16 cellular contexts compared by ENCODE assay signal in the genomic region with DNA sequence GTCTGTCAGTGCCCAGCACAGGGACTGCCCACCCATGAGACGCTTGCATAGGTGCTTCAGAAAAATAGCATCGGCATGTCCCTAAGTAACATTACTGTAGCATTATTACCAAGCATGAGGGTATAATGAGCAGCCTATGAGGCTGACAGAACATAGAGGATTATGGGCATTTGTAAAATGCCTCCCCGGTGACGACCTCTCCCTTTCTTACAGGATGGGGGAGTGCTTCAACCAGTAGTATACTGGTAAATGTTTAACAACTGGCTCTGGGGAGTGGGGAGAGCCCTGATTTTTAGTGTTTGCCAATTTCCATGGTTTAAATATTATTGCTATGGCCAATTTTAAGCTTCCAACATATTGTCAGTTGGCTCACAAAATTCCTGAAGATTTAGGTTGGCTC.
DNase-seq lines count a peak whose midpoint lies in the region; ATAC-seq and TF ChIP-seq lines count a peak whose summit lies in the region.
"Had no signal": no experiment of that assay in that cellular context is flagged by ENCODE, and none has a peak within 500 bp of the region (broad histone marks: within the 10 kb centered on the region; RNA-seq: fewer than 3 reads in every experiment).

No MANE protein-coding gene starts in this region.

- H3K4ac ChIP-seq in mesenchymal stem cell (ENCODE audit: low read depth in 1 of 2, low read length in 2 of 2) = no peak overlapping the region

- H3K4me1 Mint-ChIP-seq in GM23338 = peaks cover 4% of the 10 kb centered on the region; the same call in 1 of the 3 replicates

- H4K91ac ChIP-seq in mesenchymal stem cell (ENCODE audit: low read length) = no peak overlapping the region

- no peaks in the 10 kb centered on the region for H3K9me2 ChIP-seq in GM23338 (ENCODE audit: insufficient read depth)
- H3K9me2 ChIP-seq: SK-N-SH had no signal

- peak overlapping the region; percentile 34 for H2BK120ac ChIP-seq in mesenchymal stem cell (ENCODE audit: low read depth, low read length)

- peak overlapping the region; percentile 81 for H3K9ac ChIP-seq in mesenchymal stem cell (ENCODE audit: low read length)
- H3K9ac ChIP-seq: SK-N-SH had no signal

- H3K4me3 Mint-ChIP-seq in GM23338 = no peak overlapping the region
- H3K4me3 Mint-ChIP-seq: activated naive CD8-positive, alpha-beta T cell treated with anti-CD3 and anti-CD28 coated beads for 36 hours; activated T-cell treated with anti-CD3 and anti-CD28 coated beads, Interleukin-2, amount 50 U/mL, for 24 hours had no signal

- H3K18ac ChIP-seq in mesenchymal stem cell (ENCODE audit: low read depth in 1 of 2, low read length in 2 of 2) = peak overlapping the region in 1 of 2 experiments; percentile 21

- 91% methylated on average over 3 of the region's 4 CpGs for WGBS in mesenchymal stem cell
- 77 to 82% (median 77%) methylated on average over 4 of the region's 4 CpGs for WGBS in stomach, 5 donors

- TF ChIP-seq EP300 in stomach (IDR thresholded peaks at IDR 0.05) = no peak

- ATAC-seq in GM23338 (no peak), left lung (no peak), GM18511 (IDR thresholded peaks at IDR 0.05; ENCODE audit: unreplicated experiment) (no peak)

- no peak overlapping the region for H4K8ac ChIP-seq in mesenchymal stem cell (ENCODE audit: low read length)

- no peak overlapping the region for H2BK15ac ChIP-seq in mesenchymal stem cell (ENCODE audit: low read depth, poor library complexity, severe bottlenecking)

- H2AFZ ChIP-seq in GM23338 (0 out of 2 replicates have a peak overlapping the region, but pooled peaks have one; percentile 2), mesenchymal stem cell (ENCODE audit: low read depth, low read length) (no peak overlapping the region)

- DNase-seq in GM23338 (ENCODE audit: low spot score) (no peak), coronary artery (ENCODE audit: low spot score) (no peak), mesenchymal stem cell (no peak), stomach (no peak), activated gamma-delta T cell (lab: John Stamatoyannopoulos, UW) (no peak), left lung (no peak), DMS 273 treated with DMSO at 0.1 percent for 48 hours (lab: John Stamatoyannopoulos, UW) (no peak)
- DNase-seq: activated naive CD8-positive, alpha-beta T cell treated with anti-CD3 and anti-CD28 coated beads for 36 hours; activated T-cell treated with anti-CD3 and anti-CD28 coated beads, Interleukin-2, amount 50 U/mL, for 24 hours; gastrocnemius medialis; KG1; NCI-H1417; posterior cingulate gyrus; SK-N-SH had no signal

- no peaks in the 10 kb centered on the region for H3K27me3 Mint-ChIP-seq in GM23338 (ENCODE audit: insufficient read depth, low read depth, poor library complexity)
- H3K27me3 Mint-ChIP-seq: activated naive CD8-positive, alpha-beta T cell treated with anti-CD3 and anti-CD28 coated beads for 36 hours had no signal

- H3K79me1 ChIP-seq in mesenchymal stem cell (replicated peaks; ENCODE audit: low read length, poor library complexity, severe bottlenecking) = no peaks in the 10 kb centered on the region

- H3K4me3 ChIP-seq in GM23338 = no peak overlapping the region
- H3K4me3 ChIP-seq in coronary artery = peak overlapping the region; percentile 48
- peak overlapping the region in 1 of 2 experiments; percentile 74 for H3K4me3 ChIP-seq in mesenchymal stem cell (ENCODE audit: insufficient read depth in 1 of 2, low read depth in 1 of 2, low read length in 2 of 2)
- no peak overlapping the region for H3K4me3 ChIP-seq in stomach
- H3K4me3 ChIP-seq in left lung = no peak overlapping the region
- H3K4me3 ChIP-seq: gastrocnemius medialis had no signal

- H3K27me3 ChIP-seq in GM23338 (ENCODE audit: insufficient read depth) (no peaks in the 10 kb centered on the region), mesenchymal stem cell (ENCODE audit: control insufficient read depth in 1 of 2, insufficient read depth in 1 of 2, low read length in 2 of 2) (no peaks in the 10 kb centered on the region), stomach (no peaks in the 10 kb centered on the region), left lung (no peaks in the 10 kb centered on the region)
- H3K27me3 ChIP-seq: gastrocnemius medialis had no signal

- no peak overlapping the region for H3K27ac Mint-ChIP-seq in GM23338
- H3K27ac Mint-ChIP-seq: activated naive CD8-positive, alpha-beta T cell treated with anti-CD3 and anti-CD28 coated beads for 36 hours; activated T-cell treated with anti-CD3 and anti-CD28 coated beads, Interleukin-2, amount 50 U/mL, for 24 hours had no signal

- H3K36me3 ChIP-seq in GM23338 (ENCODE audit: insufficient read depth) (no peaks in the 10 kb centered on the region), mesenchymal stem cell (ENCODE audit: control insufficient read depth in 1 of 2, insufficient read depth in 2 of 2, low read depth in 1 of 2, low read length in 2 of 2) (no peaks in the 10 kb centered on the region), stomach (no peaks in the 10 kb centered on the region), left lung (no peaks in the 10 kb centered on the region)
- H3K36me3 ChIP-seq: gastrocnemius medialis had no signal

- H3K4me1 ChIP-seq in GM23338 (ENCODE audit: insufficient read depth) = no peaks in the 10 kb centered on the region
- H3K4me1 ChIP-seq in mesenchymal stem cell (ENCODE audit: control insufficient read depth, insufficient read depth, low read depth, low read length) = peaks cover 5% of the 10 kb centered on the region
- peaks cover 0 to 8% (median 3%) of the 10 kb centered on the region in 4 donors for H3K4me1 ChIP-seq in stomach
- peaks cover 4 to 5% of the 10 kb centered on the region in 2 donors for H3K4me1 ChIP-seq in left lung
- H3K4me1 ChIP-seq: gastrocnemius medialis had no signal

- H3K14ac ChIP-seq in mesenchymal stem cell (ENCODE audit: low read length in 2 of 2) = no peak overlapping the region

- TF ChIP-seq POLR2A in stomach (IDR thresholded peaks at IDR 0.05) = no peak

- H3K27ac ChIP-seq in GM23338 (ENCODE audit: low read depth) (no peak overlapping the region), coronary artery (peak overlapping the region; percentile 16 to 82), mesenchymal stem cell (ENCODE audit: low read length, poor library complexity, severe bottlenecking) (peak overlapping the region; percentile 100), stomach (peak overlapping the region in 4 of 5 donors; percentile 1 to 51 (median 35)), left lung (peak overlapping the region in 1 of 2 donors; percentile 28)
- H3K27ac ChIP-seq: gastrocnemius medialis, HL-60 had no signal

- H3K9me3 ChIP-seq in mesenchymal stem cell (ENCODE audit: control insufficient read depth, low read length) (no peaks in the 10 kb centered on the region), stomach (no peaks in the 10 kb centered on the region), left lung (no peaks in the 10 kb centered on the region)
- H3K9me3 ChIP-seq: gastrocnemius medialis, SK-N-SH had no signal

- H3K79me2 ChIP-seq in GM23338 (replicated peaks; ENCODE audit: insufficient read depth) = no peaks in the 10 kb centered on the region

- intact Hi-C loops in stomach (cut with DNase I; ENCODE audit: low total_unique reads) (no loop called here), left lung (cut with DNase I) (no loop called here)

- no peak overlapping the region for H3K23ac ChIP-seq in mesenchymal stem cell (ENCODE audit: low read length in 2 of 2)

- no peaks in the 10 kb centered on the region for H3K9me3 Mint-ChIP-seq in GM23338
- H3K9me3 Mint-ChIP-seq: activated naive CD8-positive, alpha-beta T cell treated with anti-CD3 and anti-CD28 coated beads for 36 hours; activated T-cell treated with anti-CD3 and anti-CD28 coated beads, Interleukin-2, amount 50 U/mL, for 24 hours had no signal

- peak overlapping the region; percentile 95 for H2AK5ac ChIP-seq in mesenchymal stem cell (ENCODE audit: low read length, severe bottlenecking)

- peak overlapping the region; percentile 99 for H2BK5ac ChIP-seq in mesenchymal stem cell (ENCODE audit: low read depth, low read length, poor library complexity, severe bottlenecking)

- H3K36me3 Mint-ChIP-seq in GM23338 (ENCODE audit: low read depth) = no peaks in the 10 kb centered on the region
- H3K36me3 Mint-ChIP-seq: activated naive CD8-positive, alpha-beta T cell treated with anti-CD3 and anti-CD28 coated beads for 36 hours had no signal

- H3K4me2 ChIP-seq in GM23338 = no peak overlapping the region
- H3K4me2 ChIP-seq in mesenchymal stem cell (ENCODE audit: low read length, poor library complexity, severe bottlenecking) = peak overlapping the region; percentile 61
- H3K4me2 ChIP-seq: SK-N-SH had no signal

- H3F3A ChIP-seq in GM23338 (replicated peaks; ENCODE audit: low read depth) = no peaks in the 10 kb centered on the region

- TF ChIP-seq CTCF in GM23338 (conservative IDR thresholded peaks at IDR 0.05; ENCODE audit: low read depth in 2 of 2) (no peak), coronary artery (IDR thresholded peaks at IDR 0.05) (no peak), stomach (IDR thresholded peaks at IDR 0.05) (no peak), left lung (IDR thresholded peaks at IDR 0.05) (no peak)

- H2BK12ac ChIP-seq in mesenchymal stem cell (ENCODE audit: low read length in 2 of 2) = no peak overlapping the region

- no peaks in the 10 kb centered on the region for H4K20me1 ChIP-seq in GM23338 (replicated peaks; ENCODE audit: insufficient read depth)

TF ChIP-seq in GM23338, 12 proteins besides CTCF, POLR2A, EP300 and RAD21 (continues in another document):
- TF ChIP-seq JUNB (IDR thresholded peaks at IDR 0.05; ENCODE audit: unreplicated experiment) = no peak
- TF ChIP-seq EZH2 (IDR thresholded peaks at IDR 0.05; ENCODE audit: low read depth, unreplicated experiment) = no peak
- TF ChIP-seq, protein P1, sequence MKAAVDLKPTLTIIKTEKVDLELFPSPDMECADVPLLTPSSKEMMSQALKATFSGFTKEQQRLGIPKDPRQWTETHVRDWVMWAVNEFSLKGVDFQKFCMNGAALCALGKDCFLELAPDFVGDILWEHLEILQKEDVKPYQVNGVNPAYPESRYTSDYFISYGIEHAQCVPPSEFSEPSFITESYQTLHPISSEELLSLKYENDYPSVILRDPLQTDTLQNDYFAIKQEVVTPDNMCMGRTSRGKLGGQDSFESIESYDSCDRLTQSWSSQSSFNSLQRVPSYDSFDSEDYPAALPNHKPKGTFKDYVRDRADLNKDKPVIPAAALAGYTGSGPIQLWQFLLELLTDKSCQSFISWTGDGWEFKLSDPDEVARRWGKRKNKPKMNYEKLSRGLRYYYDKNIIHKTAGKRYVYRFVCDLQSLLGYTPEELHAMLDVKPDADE (IDR thresholded peaks at IDR 0.05) = no peak
- TF ChIP-seq ZNF331 (CRISPR knock-in tag; IDR thresholded peaks at IDR 0.05; ENCODE audit: low read depth) = no peak
- no peak for TF ChIP-seq CREB1 (CRISPR knock-in tag; IDR thresholded peaks at IDR 0.05; ENCODE audit: low read depth)
